7 cellular contexts compared by ENCODE assay signal in the genomic region with DNA sequence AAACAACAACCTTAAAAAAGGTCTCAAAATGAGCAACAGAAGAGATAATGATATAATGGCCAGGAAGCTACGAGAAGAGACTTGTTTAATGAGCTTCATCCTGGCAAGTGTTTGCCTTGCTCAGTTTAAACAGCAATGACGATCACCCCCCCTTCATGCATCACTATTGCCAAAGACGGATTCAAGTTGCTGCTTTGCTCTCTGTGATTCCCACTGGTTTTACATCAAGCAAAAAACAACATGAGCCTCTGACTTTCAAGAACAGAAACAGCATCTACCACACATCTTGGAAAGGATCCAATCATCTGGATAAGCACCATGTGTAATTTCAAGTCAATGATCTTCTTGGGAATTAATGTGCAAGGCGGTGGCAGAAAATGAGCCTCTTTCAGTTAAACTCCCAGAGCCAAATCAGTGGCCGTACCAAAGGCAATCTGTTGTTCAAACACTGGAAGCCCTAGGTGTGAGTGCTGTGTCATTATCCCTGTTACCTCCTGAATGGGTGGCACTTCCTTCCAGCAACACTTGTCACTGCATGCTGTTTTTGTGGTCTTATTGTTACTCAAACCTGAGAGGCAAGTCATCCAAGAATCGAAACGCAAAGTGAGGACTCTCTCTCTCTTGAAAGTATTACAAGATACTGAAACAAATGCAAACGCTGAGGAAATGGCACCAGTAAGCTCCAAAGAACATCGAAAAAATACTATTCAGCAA.
DNase-seq lines count a peak whose midpoint lies in the region; ATAC-seq and TF ChIP-seq lines count a peak whose summit lies in the region.

No MANE protein-coding gene starts in this region.

- H3K27ac ChIP-seq in OCI-LY3 (ENCODE audit: low read length) (no peak overlapping the region), tibial artery (no peak overlapping the region)

- intact Hi-C loops in tibial artery (cut with DNase I; ENCODE audit: low total_unique reads), result no loop called here

- peaks cover 27% of the 10 kb centered on the region for H3K79me2 ChIP-seq in OCI-LY3 (ENCODE audit: low read length)

- no peak for TF ChIP-seq CTCF in OCI-LY3 (IDR thresholded peaks at IDR 0.05; ENCODE audit: low read depth, low read length)
- TF ChIP-seq CTCF in foreskin fibroblast (IDR thresholded peaks at IDR 0.05; ENCODE audit: low read depth, low read length), result no peak
- TF ChIP-seq CTCF in tibial artery (IDR thresholded peaks at IDR 0.05), result no peak

- no peak overlapping the region for H2AFZ ChIP-seq in OCI-LY3 (ENCODE audit: low read depth, low read length)

- H3K4me3 ChIP-seq in OCI-LY3 (ENCODE audit: low read length), result peak overlapping the region; percentile 44
- H3K4me3 ChIP-seq in foreskin fibroblast (ENCODE audit: low read depth in 1 of 2, low read length in 2 of 2), result no peak overlapping the region
- H3K4me3 ChIP-seq in tibial artery, result no peak overlapping the region

- DNase-seq in GM19238 (ENCODE audit: insufficient read length, low spot score) (peak; percentile 42), foreskin fibroblast (peak; percentile 65 to 85), NOMO-1 (lab: John Stamatoyannopoulos, UW; ENCODE audit: unreplicated experiment in 2 of 2) (no peak), tibial artery (no peak)

- no peaks in the 10 kb centered on the region for H3K9me3 ChIP-seq in OCI-LY3 (ENCODE audit: insufficient read depth, low read length)
- H3K9me3 ChIP-seq in tibial artery, result no peaks in the 10 kb centered on the region

- ATAC-seq in HG03095 (IDR thresholded peaks at IDR 0.05; ENCODE audit: unreplicated experiment) (peak; percentile 87), GM19328 (IDR thresholded peaks at IDR 0.05; ENCODE audit: unreplicated experiment) (no peak)

- H4K20me1 ChIP-seq in OCI-LY3 (ENCODE audit: insufficient read depth, low read length), result peaks cover 78% of the 10 kb centered on the region

- no peak overlapping the region for H3K9ac ChIP-seq in OCI-LY3 (ENCODE audit: low read length)

- no peaks in the 10 kb centered on the region for H3K36me3 ChIP-seq in OCI-LY3 (replicated peaks; ENCODE audit: low read depth, low read length)
- peaks cover 0 to 1% (median 0%) of the 10 kb centered on the region in 3 donors for H3K36me3 ChIP-seq in tibial artery

- peaks cover 61% of the 10 kb centered on the region for H3K4me1 ChIP-seq in OCI-LY3 (ENCODE audit: low read length)
- H3K4me1 ChIP-seq in tibial artery, result peaks cover 0 to 7% (median 0%) of the 10 kb centered on the region in 4 donors

- H3K27me3 ChIP-seq in OCI-LY3 (ENCODE audit: low read depth, low read length) (peaks cover 19% of the 10 kb centered on the region), tibial artery (no peaks in the 10 kb centered on the region)

- H3K4me2 ChIP-seq in OCI-LY3 (ENCODE audit: low read length), result peak overlapping the region; percentile 67

Comparison
In these comparisons a context has a peak if more than half of its experiments do, and no peak if none do; other contexts are left out.
1. DNase-seq: peak in GM19238 (single experiment) and foreskin fibroblast (2 of 2); none in NOMO-1 (0 of 2) and tibial artery (0 of 2).